Comparison of ENCODE assay signal across 12 cellular contexts in the genomic region with DNA sequence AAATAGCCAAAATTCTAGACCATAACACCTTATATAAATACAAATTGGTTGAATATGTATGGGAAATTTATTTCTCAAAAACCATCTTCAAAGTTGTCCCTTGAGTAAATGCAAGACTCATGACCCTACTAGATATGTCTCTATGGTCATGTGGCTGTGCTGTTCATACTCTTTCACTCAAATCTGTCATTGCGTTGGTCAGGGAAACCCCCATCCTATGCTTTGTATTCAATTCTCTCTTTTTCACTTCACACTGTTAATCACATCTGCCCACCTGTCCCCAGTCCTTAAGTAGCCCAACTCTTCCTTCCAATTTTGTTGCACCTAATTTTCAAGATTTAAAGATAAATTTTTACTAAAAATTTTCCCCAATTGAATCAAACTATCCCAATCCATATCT. TPM values are rescaled to one million over a fixed set of nuclear protein-coding genes. Genes with fewer than 3 reads are reported as not detected.
A peak's percentile ranks its signal among the peaks of the same experiment; 100 is the strongest.
DNase-seq lines count a peak whose midpoint lies in the region; ATAC-seq and TF ChIP-seq lines count a peak whose summit lies in the region.
"Had no signal": no experiment of that assay in that cellular context is flagged by ENCODE, and none has a peak within 500 bp of the region (broad histone marks: within the 10 kb centered on the region; RNA-seq: fewer than 3 reads in every experiment).

No MANE protein-coding gene starts in this region.

- WGBS in upper lobe of left lung, 2 donors: 83 to 88% methylated on average over 1 of the region's 1 CpG

- no peaks in the 10 kb centered on the region for H3K36me3 Mint-ChIP-seq in activated CD4-positive, alpha-beta T cell treated with anti-CD3 and anti-CD28 coated beads for 36 hours (ENCODE audit: low read depth)
- no peaks in the 10 kb centered on the region for H3K36me3 Mint-ChIP-seq in neural progenitor cell
- H3K36me3 Mint-ChIP-seq: type B pancreatic cell had no signal

- peak overlapping the region; percentile 4 for H3K4me2 ChIP-seq in neural progenitor cell

- no peaks in the 10 kb centered on the region for H3F3A ChIP-seq in neural progenitor cell (ENCODE audit: low read depth)

- no peaks in the 10 kb centered on the region for H3K9me3 Mint-ChIP-seq in activated CD4-positive, alpha-beta T cell treated with anti-CD3 and anti-CD28 coated beads for 36 hours (ENCODE audit: low read depth)
- no peaks in the 10 kb centered on the region for H3K9me3 Mint-ChIP-seq in neural progenitor cell

- no peaks in the 10 kb centered on the region for H4K20me1 ChIP-seq in neural progenitor cell (ENCODE audit: low read depth)

- H3K27ac ChIP-seq in neural progenitor cell (no peak overlapping the region), upper lobe of left lung (no peak overlapping the region)
- H3K27ac ChIP-seq: prostate gland had no signal

- H3K9ac ChIP-seq in neural progenitor cell: no peak overlapping the region

- H3K36me3 ChIP-seq in neural progenitor cell: no peaks in the 10 kb centered on the region
- H3K36me3 ChIP-seq in upper lobe of left lung: no peaks in the 10 kb centered on the region
- H3K36me3 ChIP-seq: prostate gland had no signal

- H3K27ac Mint-ChIP-seq in activated CD4-positive, alpha-beta T cell treated with anti-CD3 and anti-CD28 coated beads for 36 hours: no peak overlapping the region
- H3K27ac Mint-ChIP-seq in neural progenitor cell: no peak overlapping the region
- H3K27ac Mint-ChIP-seq: type B pancreatic cell had no signal

- peak; percentile 30 for DNase-seq in activated CD4-positive, alpha-beta T cell treated with anti-CD3 and anti-CD28 coated beads for 36 hours
- no peak for DNase-seq in activated CD4-positive, alpha-beta T cell treated with anti-CD3 and anti-CD28 coated beads for 1 hour
- DNase-seq in neural progenitor cell (ENCODE audit: low spot score) (no peak), OCI-M1 (lab: John Stamatoyannopoulos, UW) (no peak), upper lobe of left lung (no peak)
- no peak for DNase-seq in stimulated activated naive CD4-positive, alpha-beta T cell (lab: John Stamatoyannopoulos, UW)
- DNase-seq: 8988T, glutamatergic neuron had no signal

- no peaks in the 10 kb centered on the region for H3K79me2 ChIP-seq in neural progenitor cell (ENCODE audit: low read depth)

- H3K27me3 Mint-ChIP-seq in activated CD4-positive, alpha-beta T cell treated with anti-CD3 and anti-CD28 coated beads for 36 hours: peaks cover 16% of the 10 kb centered on the region
- H3K27me3 Mint-ChIP-seq in neural progenitor cell (ENCODE audit: insufficient read depth, low read depth): peaks cover 2% of the 10 kb centered on the region

- POLR2A ChIA-PET in activated CD4-positive, alpha-beta T cell treated with anti-CD3 and anti-CD28 coated beads for 36 hours (lab: Charles Lee): no interaction called here

- TF ChIP-seq CTCF in neural progenitor cell (IDR thresholded peaks at IDR 0.05) (no peak), upper lobe of left lung (IDR thresholded peaks at IDR 0.05) (no peak)

- TF ChIP-seq POLR2A in upper lobe of left lung (IDR thresholded peaks at IDR 0.05): no peak

- intact Hi-C loops in activated CD4-positive, alpha-beta T cell treated with anti-CD3 and anti-CD28 coated beads for 36 hours (cut with DNase I, micrococcal nuclease): no loop called here

- H3K27me3 ChIP-seq in neural progenitor cell (no peaks in the 10 kb centered on the region), upper lobe of left lung (no peaks in the 10 kb centered on the region)

- H3K4me3 Mint-ChIP-seq in activated CD4-positive, alpha-beta T cell treated with anti-CD3 and anti-CD28 coated beads for 36 hours: no peak overlapping the region
- no peak overlapping the region for H3K4me3 Mint-ChIP-seq in neural progenitor cell
- H3K4me3 Mint-ChIP-seq: type B pancreatic cell had no signal

- peak; percentile 90 for ATAC-seq in activated CD4-positive, alpha-beta T cell treated with anti-CD3 and anti-CD28 coated beads for 36 hours
- peak; percentile 97 for ATAC-seq in GM21515 (IDR thresholded peaks at IDR 0.05; ENCODE audit: unreplicated experiment)
- peak; percentile 98 for ATAC-seq in HG03060 (IDR thresholded peaks at IDR 0.05; ENCODE audit: low read depth, unreplicated experiment)
- no peak for ATAC-seq in upper lobe of left lung (ENCODE audit: low FRiP score in 2 of 2)

- H3K9me3 ChIP-seq in neural progenitor cell (ENCODE audit: low read depth) (no peaks in the 10 kb centered on the region), upper lobe of left lung (no peaks in the 10 kb centered on the region)
- H3K9me3 ChIP-seq: prostate gland had no signal

- no peak overlapping the region for H2AFZ ChIP-seq in neural progenitor cell (replicated peaks)

- TF ChIP-seq EP300 in upper lobe of left lung (IDR thresholded peaks at IDR 0.05): no peak

- H3K4me1 ChIP-seq in neural progenitor cell: peaks cover 23% of the 10 kb centered on the region
- H3K4me1 ChIP-seq in upper lobe of left lung: no peaks in the 10 kb centered on the region
- H3K4me1 ChIP-seq: prostate gland had no signal

- H3K4me3 ChIP-seq in neural progenitor cell (no peak overlapping the region), upper lobe of left lung (no peak overlapping the region)
- H3K4me3 ChIP-seq: prostate gland had no signal

- CTCF ChIA-PET in activated CD4-positive, alpha-beta T cell treated with anti-CD3 and anti-CD28 coated beads for 36 hours (lab: Charles Lee): no interaction called here

- peaks cover 3% of the 10 kb centered on the region for H3K4me1 Mint-ChIP-seq in activated CD4-positive, alpha-beta T cell treated with anti-CD3 and anti-CD28 coated beads for 36 hours
- H3K4me1 Mint-ChIP-seq in neural progenitor cell: no peaks in the 10 kb centered on the region

RNA-seq across cellular contexts. Expression of a gene that starts 51.0 kb away (rescaled TPM):
- 1,000 to 10,000 TPM in 1 of 2 experiments, 100 to 1,000 TPM in 1; 837 to 2,006 TPM for total RNA-seq in activated CD4-positive, alpha-beta T cell treated with anti-CD3 and anti-CD28 coated beads for 36 hours
- 1,494 and 2,045 TPM in 2 replicates for total RNA-seq in neural progenitor cell (ENCODE audit: low replicate concordance)
- total RNA-seq in upper lobe of left lung: 1,000 to 10,000 TPM in 2 of 6 donors, 100 to 1,000 TPM in 4; 352 to 1,509 (median 888) TPM

Comparison
In these comparisons a context has a peak if more than half of its experiments do, and no peak if none do; other contexts are left out.
1. ATAC-seq: peak in activated CD4-positive, alpha-beta T cell treated with anti-CD3 and anti-CD28 coated beads for 36 hours (single experiment), GM21515 (single experiment) and HG03060 (single experiment); none in upper lobe of left lung (0 of 2).